Comparison of ENCODE assay signal across 8 cellular contexts in the genomic region with DNA sequence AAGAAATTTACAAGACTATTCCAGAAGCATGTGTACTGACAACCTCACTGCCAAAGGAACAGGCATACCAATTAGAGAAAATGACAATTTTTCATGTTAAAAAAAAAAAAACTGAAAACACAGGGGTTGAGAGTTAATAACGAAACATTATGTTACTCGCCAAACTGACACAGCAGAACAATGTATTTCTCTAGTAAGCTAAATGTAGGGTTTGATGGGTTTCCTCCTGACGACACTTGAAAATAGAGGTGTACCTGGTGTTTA. TPM values are rescaled to one million over a fixed set of nuclear protein-coding genes. Genes with fewer than 3 reads are reported as not detected.
DNase-seq lines count a peak whose midpoint lies in the region; ATAC-seq, FAIRE-seq and TF ChIP-seq lines count a peak whose summit lies in the region.

No MANE protein-coding gene starts in this region.

- peak overlapping the region; percentile 91 for H3K4me3 Mint-ChIP-seq in activated CD8-positive, alpha-beta T cell treated with anti-CD3 and anti-CD28 coated beads for 36 hours

- no peak for DNase-seq in activated CD8-positive, alpha-beta T cell treated with anti-CD3 and anti-CD28 coated beads for 36 hours
- no peak for DNase-seq in hepatocyte (ENCODE audit: low spot score)
- DNase-seq in small intestine: no peak
- no peak for DNase-seq in NCI-H446 treated with DMSO at 0.1 percent for 48 hours (lab: John Stamatoyannopoulos, UW)
- no peak for DNase-seq in SHP77 treated with DMSO at 0.1 percent for 48 hours (lab: John Stamatoyannopoulos, UW)
- DNase-seq in HuH-7 (ENCODE audit: low spot score): no peak

- peaks cover 9% of the 10 kb centered on the region for H3K36me3 Mint-ChIP-seq in activated CD8-positive, alpha-beta T cell treated with anti-CD3 and anti-CD28 coated beads for 36 hours (ENCODE audit: low read depth)

- H3K36me3 ChIP-seq in HEK293 (ENCODE audit: control insufficient read depth in 2 of 2, insufficient read depth in 1 of 2, low read length in 2 of 2) (no peaks in the 10 kb centered on the region), hepatocyte (replicated peaks; ENCODE audit: insufficient read depth, low read depth) (no peaks in the 10 kb centered on the region), small intestine (ENCODE audit: control insufficient read depth in 2 of 2, insufficient read depth in 2 of 2, low read length in 2 of 2) (no peaks in the 10 kb centered on the region)

- ATAC-seq in activated CD8-positive, alpha-beta T cell treated with anti-CD3 and anti-CD28 coated beads for 36 hours: no peak
- ATAC-seq in GM21717 (IDR thresholded peaks at IDR 0.05; ENCODE audit: unreplicated experiment): no peak

- H3K9me3 ChIP-seq in HEK293 (ENCODE audit: control insufficient read depth, insufficient read depth, low read depth, low read length) (no peaks in the 10 kb centered on the region), hepatocyte (ENCODE audit: low read depth) (no peaks in the 10 kb centered on the region), small intestine (ENCODE audit: control insufficient read depth, low read depth) (no peaks in the 10 kb centered on the region)

- POLR2A ChIA-PET in HEK293 (lab: Yijun Ruan, JAX): interaction anchor here (0.5 to 3.4 kb wide), 16 partner anchors 8 to 790 kb away, joined by 3 to 44 read pairs (median 4); partner anchors contain the start of genes CDKL2, G3BP2, RCHY1 and THAP6
- POLR2A ChIA-PET in activated CD8-positive, alpha-beta T cell treated with anti-CD3 and anti-CD28 coated beads for 36 hours (lab: Charles Lee): interaction anchor here (1.0 to 3.8 kb wide), 12 partner anchors 9 to 209 kb away, joined by 3 to 50 read pairs (median 6); partner anchors contain the start of genes G3BP2, RCHY1 and THAP6

- H3K79me2 ChIP-seq in hepatocyte: peaks cover 62% of the 10 kb centered on the region

- H3K27ac ChIP-seq in HEK293 (ENCODE audit: extremely low read depth, low read depth, low read length): peak overlapping the region; percentile 47; the same call in 1 of the 2 replicates
- peak overlapping the region; percentile 92 for H3K27ac ChIP-seq in hepatocyte
- H3K27ac ChIP-seq in small intestine (ENCODE audit: low read depth in 1 of 2, low read length in 1 of 2): peak overlapping the region; percentile 56 to 99

- H2AFZ ChIP-seq in hepatocyte: peak overlapping the region; percentile 67

- no peak for FAIRE-seq in small intestine (lab: Jason Lieb, UNC)

- no peaks in the 10 kb centered on the region for H3K9me3 Mint-ChIP-seq in activated CD8-positive, alpha-beta T cell treated with anti-CD3 and anti-CD28 coated beads for 36 hours

- WGBS in hepatocyte (ENCODE audit: low lambda C conversion rate, missing lambda C conversion rate): 0% methylated on average over 3 of the region's 3 CpGs
- 1 to 2% (median 1%) methylated on average over 3 of the region's 3 CpGs for WGBS in small intestine, 3 donors

- CTCF ChIA-PET in HEK293 (lab: Yijun Ruan, JAX): interaction anchor here (0.6 to 1.8 kb wide), 20 partner anchors 8 to 334 kb away, joined by 3 to 9 read pairs (median 6); partner anchors contain the start of gene G3BP2
- CTCF ChIA-PET in activated CD8-positive, alpha-beta T cell treated with anti-CD3 and anti-CD28 coated beads for 36 hours (lab: Charles Lee): interaction anchor here (0.6 to 4.2 kb wide), 41 partner anchors 9 to 218 kb away, joined by 3 to 63 read pairs (median 6); partner anchors contain the start of genes CDKL2, G3BP2, ODAPH and RCHY1

- H3K27ac Mint-ChIP-seq in activated CD8-positive, alpha-beta T cell treated with anti-CD3 and anti-CD28 coated beads for 36 hours: peak overlapping the region; percentile 96

- peak overlapping the region; percentile 76 for H3K4me2 ChIP-seq in hepatocyte

- peak overlapping the region; percentile 59 for H3K4me3 ChIP-seq in HEK293 (ENCODE audit: low read depth, low read length)
- H3K4me3 ChIP-seq in hepatocyte: peak overlapping the region; percentile 38
- H3K4me3 ChIP-seq in small intestine (ENCODE audit: low read depth in 1 of 2, low read length in 2 of 2): peak overlapping the region; percentile 24 to 37

- H3K4me1 Mint-ChIP-seq in activated CD8-positive, alpha-beta T cell treated with anti-CD3 and anti-CD28 coated beads for 36 hours (ENCODE audit: low read depth): peaks cover 39% of the 10 kb centered on the region

- H3K4me1 ChIP-seq in HEK293 (ENCODE audit: control insufficient read depth, insufficient read depth, low read length) (no peaks in the 10 kb centered on the region), hepatocyte (ENCODE audit: insufficient read depth) (peaks cover 20% of the 10 kb centered on the region), small intestine (ENCODE audit: control insufficient read depth in 2 of 2, insufficient read depth in 1 of 2, low read depth in 1 of 2, low read length in 1 of 2) (peaks cover 8 to 13% of the 10 kb centered on the region in 2 donors)

- no peaks in the 10 kb centered on the region for H3K9me2 ChIP-seq in hepatocyte (replicated peaks; ENCODE audit: insufficient read depth)

- no peaks in the 10 kb centered on the region for H4K20me1 ChIP-seq in hepatocyte (ENCODE audit: insufficient read depth, poor library complexity, severe bottlenecking)

- TF ChIP-seq CTCF in HEK293 (tag by site-specific recombination; IDR thresholded peaks at IDR 0.05) (no peak), hepatocyte (IDR thresholded peaks at IDR 0.05; ENCODE audit: poor library complexity) (no peak)
- no peak for TF ChIP-seq CTCF in activated CD8-positive, alpha-beta T cell treated with anti-CD3 and anti-CD28 coated beads for 36 hours (IDR thresholded peaks at IDR 0.05)

- intact Hi-C loops in activated CD8-positive, alpha-beta T cell treated with anti-CD3 and anti-CD28 coated beads for 36 hours (cut with micrococcal nuclease): loop anchor here (1.0 to 5.0 kb wide), 2 partner anchors 51 to 66 kb away; no protein-coding TSS in a partner anchor

- H3K27me3 Mint-ChIP-seq in activated CD8-positive, alpha-beta T cell treated with anti-CD3 and anti-CD28 coated beads for 36 hours: no peaks in the 10 kb centered on the region

- H3K27me3 ChIP-seq in hepatocyte (no peaks in the 10 kb centered on the region), small intestine (ENCODE audit: control insufficient read depth in 2 of 2, insufficient read depth in 2 of 2, low read length in 2 of 2) (no peaks in the 10 kb centered on the region)

TF ChIP-seq in HEK293, 187 proteins besides CTCF, POLR2A, EP300 and RAD21 (continues in another document):
- TF ChIP-seq ZFP41 (tag by site-specific recombination; IDR thresholded peaks at IDR 0.05; ENCODE audit: borderline replicate concordance) (no peak), ZNF488 (tag by site-specific recombination; IDR thresholded peaks at IDR 0.05) (no peak), ZNF350 (tag by site-specific recombination; IDR thresholded peaks at IDR 0.05) (no peak), ZNF324 (tag by site-specific recombination; IDR thresholded peaks at IDR 0.05) (no peak), BCL11A (tag by site-specific recombination; IDR thresholded peaks at IDR 0.05; ENCODE audit: low read depth) (no peak), ZNF692 (tag by site-specific recombination; IDR thresholded peaks at IDR 0.05) (no peak), ZNF560 (tag by site-specific recombination; IDR thresholded peaks at IDR 0.05; ENCODE audit: borderline replicate concordance) (no peak), ZFHX2 (tag by site-specific recombination; conservative IDR thresholded peaks at IDR 0.05) (no peak), ZBTB1 (tag by site-specific recombination; IDR thresholded peaks at IDR 0.05) (no peak), ZNF366 (tag by site-specific recombination; conservative IDR thresholded peaks at IDR 0.05) (no peak)
- TF ChIP-seq, protein P1, sequence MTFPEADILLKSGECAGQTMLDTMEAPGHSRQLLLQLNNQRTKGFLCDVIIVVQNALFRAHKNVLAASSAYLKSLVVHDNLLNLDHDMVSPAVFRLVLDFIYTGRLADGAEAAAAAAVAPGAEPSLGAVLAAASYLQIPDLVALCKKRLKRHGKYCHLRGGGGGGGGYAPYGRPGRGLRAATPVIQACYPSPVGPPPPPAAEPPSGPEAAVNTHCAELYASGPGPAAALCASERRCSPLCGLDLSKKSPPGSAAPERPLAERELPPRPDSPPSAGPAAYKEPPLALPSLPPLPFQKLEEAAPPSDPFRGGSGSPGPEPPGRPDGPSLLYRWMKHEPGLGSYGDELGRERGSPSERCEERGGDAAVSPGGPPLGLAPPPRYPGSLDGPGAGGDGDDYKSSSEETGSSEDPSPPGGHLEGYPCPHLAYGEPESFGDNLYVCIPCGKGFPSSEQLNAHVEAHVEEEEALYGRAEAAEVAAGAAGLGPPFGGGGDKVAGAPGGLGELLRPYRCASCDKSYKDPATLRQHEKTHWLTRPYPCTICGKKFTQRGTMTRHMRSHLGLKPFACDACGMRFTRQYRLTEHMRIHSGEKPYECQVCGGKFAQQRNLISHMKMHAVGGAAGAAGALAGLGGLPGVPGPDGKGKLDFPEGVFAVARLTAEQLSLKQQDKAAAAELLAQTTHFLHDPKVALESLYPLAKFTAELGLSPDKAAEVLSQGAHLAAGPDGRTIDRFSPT (tag by site-specific recombination; IDR thresholded peaks at IDR 0.05): no peak

RNA-seq across cellular contexts. Expression of gene USO1, which starts 0.6 kb away (rescaled TPM):
- total RNA-seq in activated CD8-positive, alpha-beta T cell treated with anti-CD3 and anti-CD28 coated beads for 36 hours: 10 to 100 TPM; 50.5 to 52.0 TPM
- total RNA-seq in hepatocyte: 113 and 116 TPM in 2 replicates
- polyA plus RNA-seq in hepatocyte (50.4 and 58.3 TPM in 2 replicates), small intestine (10 to 100 TPM; 26.5 to 33.1 (median 33.1) TPM)

RNA-seq across cellular contexts. Expression of gene G3BP2, which starts 50.5 kb away (rescaled TPM):
- total RNA-seq in activated CD8-positive, alpha-beta T cell treated with anti-CD3 and anti-CD28 coated beads for 36 hours: 100 to 1,000 TPM; 185 to 197 TPM
- total RNA-seq in hepatocyte: 176 and 181 TPM in 2 replicates
- 85.2 and 86.0 TPM in 2 replicates for polyA plus RNA-seq in hepatocyte
- polyA plus RNA-seq in small intestine: 10 to 100 TPM; 44.1 to 52.1 (median 47.8) TPM
